In genomic region chr11:116852261-116853125, GRCh38 we compare ENCODE assay signal across 9 cellular contexts. TPM values are rescaled to one million over a fixed set of nuclear protein-coding genes. Genes with fewer than 3 reads are reported as not detected.
DNase-seq lines count a peak whose midpoint lies in the region; ATAC-seq and TF ChIP-seq lines count a peak whose summit lies in the region.
"Had no signal": no experiment of that assay in that cellular context is flagged by ENCODE, and none has a peak within 500 bp of the region (broad histone marks: within the 10 kb centered on the region; RNA-seq: fewer than 3 reads in every experiment).

No MANE protein-coding gene starts in this region.

- no peaks in the 10 kb centered on the region for H3K4me1 Mint-ChIP-seq in neural progenitor cell

- no peak overlapping the region for H3K4me3 ChIP-seq in OCI-LY7 (ENCODE audit: low read depth, low read length, poor library complexity, severe bottlenecking)
- no peak overlapping the region for H3K4me3 ChIP-seq in fibroblast of lung (replicated peaks in 1 of 4; ENCODE audit: control extremely low read depth in 1 of 4, insufficient read depth in 1 of 4, low read depth in 3 of 4, low read length in 4 of 4)
- H3K4me3 ChIP-seq in smooth muscle cell: no peak overlapping the region
- no peak overlapping the region for H3K4me3 ChIP-seq in neural progenitor cell

- H3K36me3 ChIP-seq in OCI-LY7 (ENCODE audit: insufficient read depth, low read length) (peaks cover 75% of the 10 kb centered on the region), fibroblast of lung (ENCODE audit: control insufficient read depth, insufficient read depth, low read length) (no peaks in the 10 kb centered on the region), smooth muscle cell (ENCODE audit: low read depth) (no peaks in the 10 kb centered on the region), neural progenitor cell (peaks cover 5% of the 10 kb centered on the region)

- H3K27me3 ChIP-seq in fibroblast of lung (ENCODE audit: control insufficient read depth, insufficient read depth, low read length): no peaks in the 10 kb centered on the region
- no peaks in the 10 kb centered on the region for H3K27me3 ChIP-seq in smooth muscle cell (ENCODE audit: low read depth)
- no peaks in the 10 kb centered on the region for H3K27me3 ChIP-seq in neural progenitor cell

- H3F3A ChIP-seq in smooth muscle cell (ENCODE audit: low read depth): no peaks in the 10 kb centered on the region
- H3F3A ChIP-seq in neural progenitor cell (ENCODE audit: low read depth): no peaks in the 10 kb centered on the region

- peaks cover 27% of the 10 kb centered on the region for H3K36me3 Mint-ChIP-seq in neural progenitor cell

- H3K27ac ChIP-seq in OCI-LY7 (ENCODE audit: low read depth, low read length, poor library complexity, severe bottlenecking) (no peak overlapping the region), fibroblast of lung (ENCODE audit: insufficient read depth, low read length) (peak overlapping the region; percentile 48), smooth muscle cell (ENCODE audit: low read depth) (peak overlapping the region; percentile 73), neural progenitor cell (no peak overlapping the region)

- no TSS peak for BruUV-seq in OCI-LY7 (replicated peaks; lab: Mats Ljungman, UMichigan)

- H3K9ac ChIP-seq in fibroblast of lung (ENCODE audit: insufficient read depth, low read length): no peak overlapping the region
- H3K9ac ChIP-seq in smooth muscle cell (ENCODE audit: low read depth): peak overlapping the region; percentile 5
- no peak overlapping the region for H3K9ac ChIP-seq in neural progenitor cell

- H3K9me3 ChIP-seq in OCI-LY7 (ENCODE audit: low read length) (no peaks in the 10 kb centered on the region), fibroblast of lung (ENCODE audit: control insufficient read depth, insufficient read depth, low read depth, low read length) (no peaks in the 10 kb centered on the region), smooth muscle cell (replicated peaks; ENCODE audit: low read depth) (no peaks in the 10 kb centered on the region), neural progenitor cell (ENCODE audit: low read depth) (no peaks in the 10 kb centered on the region)

- DNase-seq in OCI-LY7 (ENCODE audit: low spot score): no peak
- DNase-seq in fibroblast of lung (ENCODE audit: low read depth in 2 of 2): peak; percentile 56 to 65
- no peak for DNase-seq in smooth muscle cell (lab: John Stamatoyannopoulos, UW; ENCODE audit: unreplicated experiment)
- no peak for DNase-seq in DMS153 (lab: John Stamatoyannopoulos, UW)
- DNase-seq in NCI-H345 treated with DMSO at 0.1 percent for 48 hours (lab: John Stamatoyannopoulos, UW; ENCODE audit: unreplicated experiment): no peak
- DNase-seq in NCI-H526 treated with DMSO at 0.1 percent for 48 hours (lab: John Stamatoyannopoulos, UW): no peak
- DNase-seq in neural progenitor cell (ENCODE audit: low spot score): no peak
- DNase-seq: NCI-H1436 treated with DMSO at 0.1 percent for 48 hours had no signal

- no peaks in the 10 kb centered on the region for H3K9me3 Mint-ChIP-seq in neural progenitor cell

- 57% methylated on average over 6 of the region's 6 CpGs for WGBS in smooth muscle cell (ENCODE audit: low lambda C conversion rate)

- H3K4me3 Mint-ChIP-seq in neural progenitor cell: no peak overlapping the region

- H3K4me2 ChIP-seq in OCI-LY7 (ENCODE audit: low read length) (peak overlapping the region; percentile 43; the same call in 1 of the 2 replicates), fibroblast of lung (ENCODE audit: extremely low read depth, insufficient read depth, low read length) (peak overlapping the region; percentile 28), smooth muscle cell (peak overlapping the region; percentile 27), neural progenitor cell (no peak overlapping the region)

- POLR2A ChIA-PET in OCI-LY7 (lab: Charles Lee): interaction anchor here (0.7 to 1.4 kb wide), 4 partner anchors 9 to 251 kb away, joined by 3 to 4 read pairs (median 3); no protein-coding TSS in a partner anchor

- peaks cover 28% of the 10 kb centered on the region for H3K4me1 ChIP-seq in OCI-LY7 (ENCODE audit: insufficient read depth, low read length, poor library complexity, severe bottlenecking)
- H3K4me1 ChIP-seq in fibroblast of lung (ENCODE audit: control insufficient read depth, extremely low read depth, insufficient read depth, low read length): peaks cover 20% of the 10 kb centered on the region
- H3K4me1 ChIP-seq in smooth muscle cell (ENCODE audit: low read depth): no peaks in the 10 kb centered on the region
- H3K4me1 ChIP-seq in neural progenitor cell: no peaks in the 10 kb centered on the region

- intact Hi-C loops in OCI-LY7 (cut with micrococcal nuclease; ENCODE audit: unreplicated experiment): no loop called here

- no peaks in the 10 kb centered on the region for H3K79me2 ChIP-seq in OCI-LY7 (ENCODE audit: insufficient read depth, low read depth, low read length)
- H3K79me2 ChIP-seq in fibroblast of lung (ENCODE audit: control insufficient read depth, insufficient read depth, low read length): no peaks in the 10 kb centered on the region
- no peaks in the 10 kb centered on the region for H3K79me2 ChIP-seq in smooth muscle cell (ENCODE audit: low read depth)
- no peaks in the 10 kb centered on the region for H3K79me2 ChIP-seq in neural progenitor cell (ENCODE audit: low read depth)

- H3K27ac Mint-ChIP-seq in neural progenitor cell: no peak overlapping the region

- TF ChIP-seq CTCF in OCI-LY7 (conservative IDR thresholded peaks at IDR 0.05; ENCODE audit: low read length): no peak
- TF ChIP-seq CTCF in fibroblast of lung (conservative IDR thresholded peaks at IDR 0.05 in 1 of 2, IDR thresholded peaks at IDR 0.05 in 1 of 2; ENCODE audit: low read depth in 1 of 2, low read length in 2 of 2): no peak
- TF ChIP-seq CTCF in smooth muscle cell (IDR thresholded peaks at IDR 0.05; ENCODE audit: borderline replicate concordance, insufficient read depth, poor library complexity, severe bottlenecking): no peak
- no peak for TF ChIP-seq CTCF in neural progenitor cell (IDR thresholded peaks at IDR 0.05)

- H2AFZ ChIP-seq in OCI-LY7 (ENCODE audit: low read length): no peak overlapping the region
- no peak overlapping the region for H2AFZ ChIP-seq in fibroblast of lung (ENCODE audit: low read length)
- H2AFZ ChIP-seq in smooth muscle cell (ENCODE audit: low read depth): no peak overlapping the region
- no peak overlapping the region for H2AFZ ChIP-seq in neural progenitor cell (replicated peaks)

- H3K9me2 ChIP-seq in OCI-LY7 (ENCODE audit: insufficient read depth, low read length): no peaks in the 10 kb centered on the region

- CTCF ChIA-PET in OCI-LY7 (lab: Charles Lee; ENCODE audit: unreplicated experiment): interaction anchor here (1.0 kb wide), 2 partner anchors 13 to 14 kb away, joined by 3 read pairs; no protein-coding TSS in a partner anchor

- ATAC-seq in GM18868 (IDR thresholded peaks at IDR 0.05; ENCODE audit: unreplicated experiment): peak; percentile 31

- H3K27me3 Mint-ChIP-seq in neural progenitor cell (ENCODE audit: insufficient read depth, low read depth): no peaks in the 10 kb centered on the region

- no peaks in the 10 kb centered on the region for H4K20me1 ChIP-seq in OCI-LY7 (ENCODE audit: insufficient read depth, low read length)
- H4K20me1 ChIP-seq in fibroblast of lung (ENCODE audit: control insufficient read depth, extremely low read depth, insufficient read depth, low read length): no peaks in the 10 kb centered on the region
- peaks cover 7% of the 10 kb centered on the region for H4K20me1 ChIP-seq in smooth muscle cell (ENCODE audit: low read depth)
- H4K20me1 ChIP-seq in neural progenitor cell (ENCODE audit: low read depth): no peaks in the 10 kb centered on the region

RNA-seq across cellular contexts. Expression of gene APOA1, which starts 15.1 kb away (rescaled TPM):
- 0.22 TPM in 1 of 2 replicates, not detected in the other for total RNA-seq in OCI-LY7 (2014; rRNA removed; shearing (Covaris generic))
- total RNA-seq in OCI-LY7 (2022): 0.41 TPM in 1 of 2 replicates, not detected in the other
- total RNA-seq in fibroblast of lung: 0.26 TPM in 1 of 2 replicates, not detected in the other
- 0.05 TPM in 1 of 2 replicates, not detected in the other for polyA plus RNA-seq in fibroblast of lung
- 0.20 and 0.29 TPM in 2 replicates for polyA plus RNA-seq in fibroblast of lung (2012)
- 0.85 TPM in 1 of 2 replicates, not detected in the other for polyA minus RNA-seq in fibroblast of lung (ENCODE audit: low replicate concordance)
- total RNA-seq in smooth muscle cell: 1.2 and 2.5 TPM in 2 replicates
- polyA plus RNA-seq in smooth muscle cell: 3.2 and 3.8 TPM in 2 replicates
- 0.84 and 2.7 TPM in 2 replicates for total RNA-seq in neural progenitor cell (ENCODE audit: low replicate concordance)

RNA-seq across cellular contexts. Expression of gene APOC3, which starts 22.8 kb away (rescaled TPM):
- total RNA-seq in OCI-LY7 (2014; rRNA removed; shearing (Covaris generic)): not detected in 2 replicates
- total RNA-seq in OCI-LY7 (2022) (not detected in 2 replicates), fibroblast of lung (not detected in 2 replicates), smooth muscle cell (not detected in 2 replicates), neural progenitor cell (ENCODE audit: low replicate concordance) (not detected in 2 replicates)
- polyA plus RNA-seq in fibroblast of lung (not detected in 2 replicates), smooth muscle cell (0.54 and 1.1 TPM in 2 replicates)
- polyA plus RNA-seq in fibroblast of lung (2012): not detected in 2 replicates
- not detected in 2 replicates for polyA minus RNA-seq in fibroblast of lung (ENCODE audit: low replicate concordance)

RNA-seq across cellular contexts. Expression of gene APOA4, which starts 29.4 kb away (rescaled TPM):
- not detected in 2 replicates for total RNA-seq in OCI-LY7 (2014; rRNA removed; shearing (Covaris generic))
- total RNA-seq in OCI-LY7 (2022): not detected in 2 replicates
- total RNA-seq in fibroblast of lung: not detected in 2 replicates
- not detected in 2 replicates for polyA plus RNA-seq in fibroblast of lung
- not detected in 2 replicates for polyA plus RNA-seq in fibroblast of lung (2012)
- not detected in 2 replicates for polyA minus RNA-seq in fibroblast of lung (ENCODE audit: low replicate concordance)
- not detected in 2 replicates for total RNA-seq in smooth muscle cell
- polyA plus RNA-seq in smooth muscle cell: 0.14 and 0.15 TPM in 2 replicates
- 0.12 and 0.56 TPM in 2 replicates for total RNA-seq in neural progenitor cell (ENCODE audit: low replicate concordance)

Comparison
In these comparisons a context has a peak if more than half of its experiments do, and no peak if none do; other contexts are left out.
1. DNase-seq: peak in fibroblast of lung (2 of 2); none in OCI-LY7 (single experiment), smooth muscle cell (single experiment), DMS153 (single experiment), NCI-H345 treated with DMSO at 0.1 percent for 48 hours (single experiment), NCI-H526 treated with DMSO at 0.1 percent for 48 hours (single experiment) and neural progenitor cell (single experiment).
2. H3K27ac ChIP-seq: peak in fibroblast of lung (single experiment) and smooth muscle cell (single experiment); none in OCI-LY7 (single experiment) and neural progenitor cell (single experiment).